In the genomic region with DNA sequence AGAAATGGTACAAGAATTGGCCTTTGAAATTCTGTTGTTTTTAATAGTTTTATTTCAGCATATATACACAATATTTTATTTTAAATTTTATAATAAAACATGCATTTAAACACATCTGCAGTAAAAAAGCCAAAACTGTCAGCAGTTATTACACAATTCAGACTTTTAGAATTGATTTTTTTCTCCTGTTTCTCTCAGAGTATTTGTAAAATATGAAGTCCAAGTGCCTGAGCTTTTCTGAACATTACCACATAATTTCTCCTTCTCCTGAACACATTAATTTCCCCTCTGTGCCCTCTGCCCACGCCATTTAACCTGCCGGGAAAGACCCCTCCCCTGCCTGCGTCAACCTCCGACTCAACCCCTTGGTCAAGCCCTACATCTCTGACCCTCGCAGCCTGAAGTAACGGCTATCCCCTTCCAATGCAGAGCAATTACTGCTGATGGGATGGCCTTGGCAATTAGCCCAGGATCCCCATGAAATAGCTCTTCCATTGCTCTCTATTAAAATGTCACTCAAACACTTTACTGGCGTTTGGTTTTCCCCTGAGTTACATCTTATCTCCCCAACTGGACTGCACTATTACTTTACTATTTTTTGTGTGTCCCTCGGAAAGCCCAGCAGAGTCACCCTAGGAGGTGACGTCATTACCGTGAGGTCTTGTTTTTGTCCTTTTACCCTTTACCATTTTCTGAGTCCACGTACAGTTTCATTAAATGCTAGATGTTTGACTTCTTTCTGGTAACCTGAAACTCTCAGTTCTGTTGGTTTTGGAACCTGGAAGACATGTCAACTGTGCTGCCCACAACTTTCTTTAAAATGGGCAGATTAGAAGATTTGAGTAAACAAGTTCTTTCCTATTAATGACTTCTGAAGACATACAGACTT, we compare ENCODE assay signal across 1 cellular context.
TF ChIP-seq lines count a peak whose summit lies in the region.

No MANE protein-coding gene starts in this region.

TF ChIP-seq in K562, 482 proteins besides CTCF, POLR2A, EP300 and RAD21 (continued from another document and continues in another):
- TF ChIP-seq, protein P1, sequence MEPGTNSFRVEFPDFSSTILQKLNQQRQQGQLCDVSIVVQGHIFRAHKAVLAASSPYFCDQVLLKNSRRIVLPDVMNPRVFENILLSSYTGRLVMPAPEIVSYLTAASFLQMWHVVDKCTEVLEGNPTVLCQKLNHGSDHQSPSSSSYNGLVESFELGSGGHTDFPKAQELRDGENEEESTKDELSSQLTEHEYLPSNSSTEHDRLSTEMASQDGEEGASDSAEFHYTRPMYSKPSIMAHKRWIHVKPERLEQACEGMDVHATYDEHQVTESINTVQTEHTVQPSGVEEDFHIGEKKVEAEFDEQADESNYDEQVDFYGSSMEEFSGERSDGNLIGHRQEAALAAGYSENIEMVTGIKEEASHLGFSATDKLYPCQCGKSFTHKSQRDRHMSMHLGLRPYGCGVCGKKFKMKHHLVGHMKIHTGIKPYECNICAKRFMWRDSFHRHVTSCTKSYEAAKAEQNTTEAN (CRISPR knock-in tag; IDR thresholded peaks at IDR 0.05), result no peak
- no peak for TF ChIP-seq TEAD1 (CRISPR knock-in tag; IDR thresholded peaks at IDR 0.05)
- no peak for TF ChIP-seq ZC3H11A (IDR thresholded peaks at IDR 0.05; ENCODE audit: low read depth, low read length)
- no peak for TF ChIP-seq BDP1 (IDR thresholded peaks at IDR 0.05; ENCODE audit: insufficient read depth, insufficient read length)
- no peak for TF ChIP-seq HMGN3 (IDR thresholded peaks at IDR 0.05; ENCODE audit: borderline replicate concordance, extremely low read depth, insufficient read length, low read depth, low read length)
- TF ChIP-seq DDX20 (tag; IDR thresholded peaks at IDR 0.05; ENCODE audit: low read depth), result no peak
- no peak for TF ChIP-seq ZNF24 (IDR thresholded peaks at IDR 0.05)
- TF ChIP-seq, protein P2, sequence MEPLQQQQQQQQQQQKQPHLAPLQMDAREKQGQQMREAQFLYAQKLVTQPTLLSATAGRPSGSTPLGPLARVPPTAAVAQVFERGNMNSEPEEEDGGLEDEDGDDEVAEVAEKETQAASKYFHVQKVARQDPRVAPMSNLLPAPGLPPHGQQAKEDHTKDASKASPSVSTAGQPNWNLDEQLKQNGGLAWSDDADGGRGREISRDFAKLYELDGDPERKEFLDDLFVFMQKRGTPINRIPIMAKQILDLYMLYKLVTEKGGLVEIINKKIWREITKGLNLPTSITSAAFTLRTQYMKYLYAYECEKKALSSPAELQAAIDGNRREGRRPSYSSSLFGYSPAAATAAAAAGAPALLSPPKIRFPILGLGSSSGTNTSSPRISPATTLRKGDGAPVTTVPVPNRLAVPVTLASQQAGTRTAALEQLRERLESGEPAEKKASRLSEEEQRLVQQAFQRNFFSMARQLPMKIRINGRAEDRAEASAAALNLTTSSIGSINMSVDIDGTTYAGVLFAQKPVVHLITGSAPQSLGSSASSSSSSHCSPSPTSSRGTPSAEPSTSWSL (CRISPR knock-in tag; IDR thresholded peaks at IDR 0.05; ENCODE audit: borderline replicate concordance), result no peak
- TF ChIP-seq E2F5 (CRISPR knock-in tag; IDR thresholded peaks at IDR 0.05), result no peak
- TF ChIP-seq NR2C1 (IDR thresholded peaks at IDR 0.05), result no peak
- TF ChIP-seq NR2C1 (tag; IDR thresholded peaks at IDR 0.05), result no peak
- TF ChIP-seq KHSRP (IDR thresholded peaks at IDR 0.05), result no peak
- no peak for TF ChIP-seq ZNF277 (CRISPR knock-in tag; IDR thresholded peaks at IDR 0.05; ENCODE audit: borderline replicate concordance)
- no peak for TF ChIP-seq LEF1 (IDR thresholded peaks at IDR 0.05)
- no peak for TF ChIP-seq NCOA1 (IDR thresholded peaks at IDR 0.05; ENCODE audit: low read depth)
- TF ChIP-seq IRF2 (CRISPR knock-in tag; IDR thresholded peaks at IDR 0.05), result no peak
- TF ChIP-seq ARID1B (IDR thresholded peaks at IDR 0.05), result peak; percentile 46
- TF ChIP-seq RFX5 (IDR thresholded peaks at IDR 0.05; ENCODE audit: low read depth, low read length), result no peak
- TF ChIP-seq VEZF1 (CRISPR knock-in tag; IDR thresholded peaks at IDR 0.05), result 0 out of 2 replicates have a peak, but pooled peaks have one; percentile 13
- TF ChIP-seq ZFPM2 (CRISPR knock-in tag; IDR thresholded peaks at IDR 0.05), result 0 out of 2 replicates have a peak, but pooled peaks have one; percentile 75
- TF ChIP-seq ATF2 (CRISPR knock-in tag; IDR thresholded peaks at IDR 0.05), result peak; percentile 79; the same call in 1 of the 2 replicates
- TF ChIP-seq TAL1 (IDR thresholded peaks at IDR 0.05), result no peak
- peak; percentile 85 for TF ChIP-seq JUNB (CRISPR knock-in tag; conservative IDR thresholded peaks at IDR 0.05)
- TF ChIP-seq ZNF589 (CRISPR knock-in tag; IDR thresholded peaks at IDR 0.05; ENCODE audit: low read depth), result no peak
- TF ChIP-seq ZNF778 (CRISPR knock-in tag; IDR thresholded peaks at IDR 0.05), result no peak
- TF ChIP-seq, protein P3, sequence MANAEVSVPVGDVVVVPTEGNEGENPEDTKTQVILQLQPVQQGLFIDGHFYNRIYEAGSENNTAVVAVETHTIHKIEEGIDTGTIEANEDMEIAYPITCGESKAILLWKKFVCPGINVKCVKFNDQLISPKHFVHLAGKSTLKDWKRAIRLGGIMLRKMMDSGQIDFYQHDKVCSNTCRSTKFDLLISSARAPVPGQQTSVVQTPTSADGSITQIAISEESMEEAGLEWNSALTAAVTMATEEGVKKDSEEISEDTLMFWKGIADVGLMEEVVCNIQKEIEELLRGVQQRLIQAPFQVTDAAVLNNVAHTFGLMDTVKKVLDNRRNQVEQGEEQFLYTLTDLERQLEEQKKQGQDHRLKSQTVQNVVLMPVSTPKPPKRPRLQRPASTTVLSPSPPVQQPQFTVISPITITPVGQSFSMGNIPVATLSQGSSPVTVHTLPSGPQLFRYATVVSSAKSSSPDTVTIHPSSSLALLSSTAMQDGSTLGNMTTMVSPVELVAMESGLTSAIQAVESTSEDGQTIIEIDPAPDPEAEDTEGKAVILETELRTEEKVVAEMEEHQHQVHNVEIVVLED (CRISPR knock-in tag; IDR thresholded peaks at IDR 0.05), result 0 out of 2 replicates have a peak, but pooled peaks have one; percentile 21
- TF ChIP-seq, protein P4, sequence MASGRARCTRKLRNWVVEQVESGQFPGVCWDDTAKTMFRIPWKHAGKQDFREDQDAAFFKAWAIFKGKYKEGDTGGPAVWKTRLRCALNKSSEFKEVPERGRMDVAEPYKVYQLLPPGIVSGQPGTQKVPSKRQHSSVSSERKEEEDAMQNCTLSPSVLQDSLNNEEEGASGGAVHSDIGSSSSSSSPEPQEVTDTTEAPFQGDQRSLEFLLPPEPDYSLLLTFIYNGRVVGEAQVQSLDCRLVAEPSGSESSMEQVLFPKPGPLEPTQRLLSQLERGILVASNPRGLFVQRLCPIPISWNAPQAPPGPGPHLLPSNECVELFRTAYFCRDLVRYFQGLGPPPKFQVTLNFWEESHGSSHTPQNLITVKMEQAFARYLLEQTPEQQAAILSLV (tag; IDR thresholded peaks at IDR 0.05), result no peak
- no peak for TF ChIP-seq ELF2 (CRISPR knock-in tag; IDR thresholded peaks at IDR 0.05)
- no peak for TF ChIP-seq BRD4 (IDR thresholded peaks at IDR 0.05)
- TF ChIP-seq, protein P5, sequence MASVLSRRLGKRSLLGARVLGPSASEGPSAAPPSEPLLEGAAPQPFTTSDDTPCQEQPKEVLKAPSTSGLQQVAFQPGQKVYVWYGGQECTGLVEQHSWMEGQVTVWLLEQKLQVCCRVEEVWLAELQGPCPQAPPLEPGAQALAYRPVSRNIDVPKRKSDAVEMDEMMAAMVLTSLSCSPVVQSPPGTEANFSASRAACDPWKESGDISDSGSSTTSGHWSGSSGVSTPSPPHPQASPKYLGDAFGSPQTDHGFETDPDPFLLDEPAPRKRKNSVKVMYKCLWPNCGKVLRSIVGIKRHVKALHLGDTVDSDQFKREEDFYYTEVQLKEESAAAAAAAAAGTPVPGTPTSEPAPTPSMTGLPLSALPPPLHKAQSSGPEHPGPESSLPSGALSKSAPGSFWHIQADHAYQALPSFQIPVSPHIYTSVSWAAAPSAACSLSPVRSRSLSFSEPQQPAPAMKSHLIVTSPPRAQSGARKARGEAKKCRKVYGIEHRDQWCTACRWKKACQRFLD (CRISPR knock-in tag; IDR thresholded peaks at IDR 0.05), result no peak
- no peak for TF ChIP-seq HMGXB4 (CRISPR knock-in tag; IDR thresholded peaks at IDR 0.05)
- peak; percentile 63; the same call in 1 of the 2 replicates for TF ChIP-seq CREM (IDR thresholded peaks at IDR 0.05; ENCODE audit: low read depth)
- TF ChIP-seq ZNF707 (CRISPR knock-in tag; conservative IDR thresholded peaks at IDR 0.05), result no peak
- TF ChIP-seq PREB (CRISPR knock-in tag; IDR thresholded peaks at IDR 0.05), result no peak
- TF ChIP-seq ETS2 (tag; IDR thresholded peaks at IDR 0.05; ENCODE audit: borderline replicate concordance, poor library complexity, severe bottlenecking), result no peak
- TF ChIP-seq ATF1 (CRISPR knock-in tag; IDR thresholded peaks at IDR 0.05), result no peak
- TF ChIP-seq ATF1 (tag; IDR thresholded peaks at IDR 0.05), result peak; percentile 94
- no peak for TF ChIP-seq ZNF668 (CRISPR knock-in tag; IDR thresholded peaks at IDR 0.05)
- TF ChIP-seq NBN (IDR thresholded peaks at IDR 0.05; ENCODE audit: low read depth), result peak; percentile 40; the same call in 1 of the 2 replicates
- TF ChIP-seq, protein P6, sequence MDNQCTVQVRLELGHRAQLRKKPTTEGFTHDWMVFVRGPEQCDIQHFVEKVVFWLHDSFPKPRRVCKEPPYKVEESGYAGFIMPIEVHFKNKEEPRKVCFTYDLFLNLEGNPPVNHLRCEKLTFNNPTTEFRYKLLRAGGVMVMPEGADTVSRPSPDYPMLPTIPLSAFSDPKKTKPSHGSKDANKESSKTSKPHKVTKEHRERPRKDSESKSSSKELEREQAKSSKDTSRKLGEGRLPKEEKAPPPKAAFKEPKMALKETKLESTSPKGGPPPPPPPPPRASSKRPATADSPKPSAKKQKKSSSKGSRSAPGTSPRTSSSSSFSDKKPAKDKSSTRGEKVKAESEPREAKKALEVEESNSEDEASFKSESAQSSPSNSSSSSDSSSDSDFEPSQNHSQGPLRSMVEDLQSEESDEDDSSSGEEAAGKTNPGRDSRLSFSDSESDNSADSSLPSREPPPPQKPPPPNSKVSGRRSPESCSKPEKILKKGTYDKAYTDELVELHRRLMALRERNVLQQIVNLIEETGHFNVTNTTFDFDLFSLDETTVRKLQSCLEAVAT (IDR thresholded peaks at IDR 0.05), result no peak
- TF ChIP-seq C11orf30 (IDR thresholded peaks at IDR 0.05; ENCODE audit: low read depth), result no peak
- 0 out of 4 replicates have a peak, but pooled peaks of 1 of the 2 experiments have one; percentile 34 for TF ChIP-seq FOXK2 (conservative IDR thresholded peaks at IDR 0.05 in 1 of 2, IDR thresholded peaks at IDR 0.05 in 1 of 2; ENCODE audit: low read depth in 2 of 2)
- TF ChIP-seq ZNF311 (CRISPR knock-in tag; IDR thresholded peaks at IDR 0.05), result no peak
- no peak for TF ChIP-seq HDAC3 (IDR thresholded peaks at IDR 0.05; ENCODE audit: borderline replicate concordance, partially characterized antibody)
- TF ChIP-seq PPARD (CRISPR knock-in tag; IDR thresholded peaks at IDR 0.05), result no peak
- TF ChIP-seq TSC22D4 (tag; IDR thresholded peaks at IDR 0.05), result no peak
